ENCODE assay signal across 1 cellular context in the genomic region with DNA sequence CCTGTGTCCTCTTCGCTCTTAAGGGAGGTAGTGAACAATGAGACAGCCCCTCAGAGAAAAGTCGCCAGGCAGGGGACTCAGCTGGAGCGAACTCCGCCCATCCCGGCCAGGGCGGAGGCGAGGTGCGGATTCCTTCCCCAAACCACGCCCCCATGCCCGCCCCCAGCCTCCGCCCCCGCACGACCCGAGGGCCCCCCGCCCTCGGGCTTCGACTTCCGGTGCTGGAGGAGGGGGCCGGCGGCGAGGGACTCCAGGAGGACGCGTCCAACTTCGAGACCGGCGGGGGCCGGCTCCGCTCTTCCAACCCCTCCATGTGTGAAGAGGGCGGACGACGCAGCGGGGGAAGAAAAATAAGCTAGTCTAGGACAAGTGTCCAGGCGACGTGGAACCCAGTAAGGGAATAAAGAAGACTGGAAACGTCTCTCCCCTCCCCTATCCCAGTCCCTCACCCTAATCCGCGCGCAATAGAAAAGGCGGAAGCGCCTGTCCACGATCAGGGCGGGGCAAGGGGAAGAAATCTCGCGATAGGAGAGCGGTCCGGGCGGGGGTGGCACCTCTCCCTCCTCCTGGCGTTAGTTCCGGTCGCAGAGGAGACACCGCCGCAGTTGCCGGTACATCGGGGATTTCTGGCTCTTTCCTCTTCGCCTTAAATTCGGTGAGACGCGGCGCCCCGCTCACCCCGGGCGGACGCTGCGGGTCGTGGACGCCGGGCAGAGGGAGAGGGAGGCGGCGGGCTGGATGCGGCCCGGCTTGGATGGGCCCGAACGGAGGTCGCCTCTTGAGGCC.
TF ChIP-seq lines count a peak whose summit lies in the region.

BZW1 (plus strand) TSS at position 575 of the 786 bp plus-strand sequence. CDS start 1,308 bp downstream, outside the sequence.

TF ChIP-seq in H1, 55 proteins besides CTCF, POLR2A, EP300 and RAD21:
- TF ChIP-seq SIRT6 (IDR thresholded peaks at IDR 0.05; ENCODE audit: low read length) (no peak), SUZ12 (IDR thresholded peaks at IDR 0.05; ENCODE audit: low read length) (no peak), RFX5 (IDR thresholded peaks at IDR 0.05; ENCODE audit: borderline replicate concordance, low read depth, low read length) (no peak), SP1 (IDR thresholded peaks at IDR 0.05; ENCODE audit: low read depth, low read length) (peak; percentile 69; the same call in 1 of the 2 replicates), HDAC6 (IDR thresholded peaks at IDR 0.05; ENCODE audit: low read depth, low read length) (no peak), ZNF274 (IDR thresholded peaks at IDR 0.05; ENCODE audit: borderline replicate concordance, extremely low read depth, low read length) (no peak), RNF2 (IDR thresholded peaks at IDR 0.05; ENCODE audit: borderline replicate concordance, low read depth, low read length, missing control alignments, poor library complexity, severe bottlenecking) (no peak), CEBPB (IDR thresholded peaks at IDR 0.05; ENCODE audit: low read depth, low read length) (no peak), PHF8 (conservative IDR thresholded peaks at IDR 0.05; ENCODE audit: low read depth, low read length) (peak; percentile 98), CREB1 (IDR thresholded peaks at IDR 0.05) (no peak), CHD1 (IDR thresholded peaks at IDR 0.05; ENCODE audit: low read depth, low read length) (peak; percentile 93), RBBP5 (IDR thresholded peaks at IDR 0.05; ENCODE audit: borderline replicate concordance, low read depth, low read length) (no peak), KDM1A (IDR thresholded peaks at IDR 0.05; ENCODE audit: borderline replicate concordance, low read length) (no peak), GABPA (IDR thresholded peaks at IDR 0.05; ENCODE audit: borderline replicate concordance, insufficient read depth, low read length) (no peak; the same call in 1 of the 2 replicates), FOSL1 (IDR thresholded peaks at IDR 0.05; ENCODE audit: insufficient read depth, low read depth, low read length) (no peak), RXRA (IDR thresholded peaks at IDR 0.05; ENCODE audit: insufficient read depth, low read depth, low read length) (no peak), SIN3A (conservative IDR thresholded peaks at IDR 0.05 in 1 of 2, IDR thresholded peaks at IDR 0.05 in 1 of 2; ENCODE audit: low read depth in 1 of 2, low read length in 2 of 2) (peak; percentile 65 to 71; a peak in 1 of 4 replicates), EZH2 (IDR thresholded peaks at IDR 0.05; ENCODE audit: low read depth, low read length, severe bottlenecking) (no peak), MAFK (IDR thresholded peaks at IDR 0.05; ENCODE audit: low read depth, low read length) (no peak), JUND (IDR thresholded peaks at IDR 0.05; ENCODE audit: low read length) (peak; percentile 94), KDM4A (IDR thresholded peaks at IDR 0.05; ENCODE audit: low read depth, low read length, severe bottlenecking) (no peak), POLR2AphosphoS5 (IDR thresholded peaks at IDR 0.05; ENCODE audit: low read depth, low read length) (peak; percentile 96), MAX (IDR thresholded peaks at IDR 0.05) (0 out of 2 replicates have a peak, but pooled peaks have one; percentile 38), CBX8 (IDR thresholded peaks at IDR 0.05; ENCODE audit: borderline replicate concordance, low read depth, low read length) (no peak), NRF1 (IDR thresholded peaks at IDR 0.05; ENCODE audit: low read depth, low read length) (no peak), TCF12 (IDR thresholded peaks at IDR 0.05; ENCODE audit: low read depth, low read length) (no peak), CTBP2 (IDR thresholded peaks at IDR 0.05; ENCODE audit: borderline replicate concordance, insufficient read depth, insufficient read length, low read length) (no peak), SP4 (IDR thresholded peaks at IDR 0.05; ENCODE audit: low read length) (no peak; the same call in 1 of the 2 replicates), CHD7 (IDR thresholded peaks at IDR 0.05; ENCODE audit: insufficient replicate concordance, low read length) (no peak), BACH1 (IDR thresholded peaks at IDR 0.05; ENCODE audit: low read length) (no peak), EGR1 (IDR thresholded peaks at IDR 0.05; ENCODE audit: borderline replicate concordance, low read depth, low read length) (peak; percentile 98), YY1 (IDR thresholded peaks at IDR 0.05; ENCODE audit: low read depth, low read length) (0 out of 2 replicates have a peak, but pooled peaks have one; percentile 41), KDM5A (IDR thresholded peaks at IDR 0.05; ENCODE audit: low read length) (no peak), SRF (IDR thresholded peaks at IDR 0.05; ENCODE audit: low read depth, low read length) (no peak), TEAD4 (IDR thresholded peaks at IDR 0.05; ENCODE audit: low read depth, low read length) (no peak), SP2 (IDR thresholded peaks at IDR 0.05; ENCODE audit: low read length) (no peak), BCL11A (IDR thresholded peaks at IDR 0.05; ENCODE audit: low read depth in 2 of 2, low read length in 2 of 2) (no peak), CHD2 (IDR thresholded peaks at IDR 0.05; ENCODE audit: low read length) (peak; percentile 97), CBX5 (IDR thresholded peaks at IDR 0.05; ENCODE audit: low read depth, low read length) (no peak), ASH2L (IDR thresholded peaks at IDR 0.05; ENCODE audit: low read length) (peak; percentile 9), SAP30 (IDR thresholded peaks at IDR 0.05; ENCODE audit: insufficient read depth, insufficient replicate concordance, low read length) (no peak), TAF1 (IDR thresholded peaks at IDR 0.05; ENCODE audit: low read depth, low read length) (peak; percentile 91), NANOG (IDR thresholded peaks at IDR 0.05; ENCODE audit: insufficient read depth, low read depth, low read length, poor library complexity, severe bottlenecking) (no peak), POU5F1 (IDR thresholded peaks at IDR 0.05; ENCODE audit: low read depth, low read length) (no peak), HDAC2 (IDR thresholded peaks at IDR 0.05; ENCODE audit: borderline replicate concordance in 1 of 2, low read depth in 2 of 2, low read length in 2 of 2) (no peak), GTF2F1 (IDR thresholded peaks at IDR 0.05; ENCODE audit: borderline replicate concordance, low read depth, low read length) (no peak), TAF7 (optimal IDR thresholded peaks at IDR 0.05; ENCODE audit: borderline replicate concordance, low read depth, low read length) (peak; percentile 35), JUN (IDR thresholded peaks at IDR 0.05; ENCODE audit: low read depth, low read length) (no peak), TBP (IDR thresholded peaks at IDR 0.05; ENCODE audit: low read depth, low read length) (peak; percentile 86), SIX5 (IDR thresholded peaks at IDR 0.05; ENCODE audit: low read depth, low read length) (peak; percentile 28; the same call in 1 of the 2 replicates), BRCA1 (IDR thresholded peaks at IDR 0.05; ENCODE audit: low read depth, low read length) (peak; percentile 85)
- TF ChIP-seq, protein P1, sequence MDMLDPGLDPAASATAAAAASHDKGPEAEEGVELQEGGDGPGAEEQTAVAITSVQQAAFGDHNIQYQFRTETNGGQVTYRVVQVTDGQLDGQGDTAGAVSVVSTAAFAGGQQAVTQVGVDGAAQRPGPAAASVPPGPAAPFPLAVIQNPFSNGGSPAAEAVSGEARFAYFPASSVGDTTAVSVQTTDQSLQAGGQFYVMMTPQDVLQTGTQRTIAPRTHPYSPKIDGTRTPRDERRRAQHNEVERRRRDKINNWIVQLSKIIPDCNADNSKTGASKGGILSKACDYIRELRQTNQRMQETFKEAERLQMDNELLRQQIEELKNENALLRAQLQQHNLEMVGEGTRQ (IDR thresholded peaks at IDR 0.05; ENCODE audit: low read length), result no peak
- TF ChIP-seq, protein P2, sequence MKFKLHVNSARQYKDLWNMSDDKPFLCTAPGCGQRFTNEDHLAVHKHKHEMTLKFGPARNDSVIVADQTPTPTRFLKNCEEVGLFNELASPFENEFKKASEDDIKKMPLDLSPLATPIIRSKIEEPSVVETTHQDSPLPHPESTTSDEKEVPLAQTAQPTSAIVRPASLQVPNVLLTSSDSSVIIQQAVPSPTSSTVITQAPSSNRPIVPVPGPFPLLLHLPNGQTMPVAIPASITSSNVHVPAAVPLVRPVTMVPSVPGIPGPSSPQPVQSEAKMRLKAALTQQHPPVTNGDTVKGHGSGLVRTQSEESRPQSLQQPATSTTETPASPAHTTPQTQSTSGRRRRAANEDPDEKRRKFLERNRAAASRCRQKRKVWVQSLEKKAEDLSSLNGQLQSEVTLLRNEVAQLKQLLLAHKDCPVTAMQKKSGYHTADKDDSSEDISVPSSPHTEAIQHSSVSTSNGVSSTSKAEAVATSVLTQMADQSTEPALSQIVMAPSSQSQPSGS (IDR thresholded peaks at IDR 0.05; ENCODE audit: low read length), result no peak; the same call in none of the 2 replicates
- TF ChIP-seq, protein P3, sequence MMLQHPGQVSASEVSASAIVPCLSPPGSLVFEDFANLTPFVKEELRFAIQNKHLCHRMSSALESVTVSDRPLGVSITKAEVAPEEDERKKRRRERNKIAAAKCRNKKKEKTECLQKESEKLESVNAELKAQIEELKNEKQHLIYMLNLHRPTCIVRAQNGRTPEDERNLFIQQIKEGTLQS (IDR thresholded peaks at IDR 0.05; ENCODE audit: insufficient read depth, low read depth, low read length), result no peak
- TF ChIP-seq, protein P4, sequence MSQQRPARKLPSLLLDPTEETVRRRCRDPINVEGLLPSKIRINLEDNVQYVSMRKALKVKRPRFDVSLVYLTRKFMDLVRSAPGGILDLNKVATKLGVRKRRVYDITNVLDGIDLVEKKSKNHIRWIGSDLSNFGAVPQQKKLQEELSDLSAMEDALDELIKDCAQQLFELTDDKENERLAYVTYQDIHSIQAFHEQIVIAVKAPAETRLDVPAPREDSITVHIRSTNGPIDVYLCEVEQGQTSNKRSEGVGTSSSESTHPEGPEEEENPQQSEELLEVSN (IDR thresholded peaks at IDR 0.05), result no peak; the same call in 1 of the 2 replicates
